Comparison of ENCODE assay signal across 25 cellular contexts in genomic region chr2:206415618-206416243, GRCh38.
"Had no signal": no experiment of that assay in that cellular context is flagged by ENCODE, and none has a peak within 500 bp of the region (broad histone marks: within the 10 kb centered on the region; RNA-seq: fewer than 3 reads in every experiment).

No MANE protein-coding gene starts in this region.

- H3K9ac ChIP-seq: neural progenitor cell had no signal

- H3K9me3 ChIP-seq: body of pancreas, lower lobe of right lung, suprapubic skin, upper lobe of right lung had no signal

- H3K4me3 ChIP-seq: body of pancreas, left lung, lower lobe of right lung, neural progenitor cell, right atrium auricular region, suprapubic skin, tibial artery, upper lobe of right lung had no signal

- H3K36me3 ChIP-seq: left lung, lower lobe of right lung, neural progenitor cell, right atrium auricular region, suprapubic skin, tibial artery, upper lobe of right lung had no signal

- H3K4me1 ChIP-seq: body of pancreas, left lung, lower lobe of right lung, neural progenitor cell, right atrium auricular region, suprapubic skin, tibial artery, upper lobe of right lung had no signal

- DNase-seq: activated CD4-positive, alpha-beta T cell treated with anti-CD3 and anti-CD28 coated beads for 4 hours; activated CD4-positive, alpha-beta T cell treated with anti-CD3 and anti-CD28 coated beads, Interleukin-2, amount 50 U/mL, for 4 hours; activated CD4-positive, CD25-positive, alpha-beta regulatory T cell; activated naive CD4-positive, alpha-beta T cell treated with Interleukin-2 at 50 U/mL for 16 hours; activated T-cell treated with anti-CD3 and anti-CD28 coated beads for 4 hours; activated T-cell treated with anti-CD3 and anti-CD28 coated beads, Interleukin-2, amount 50 U/mL, for 72 hours; anterior cingulate cortex; body of pancreas; effector CD8-positive, alpha-beta T cell; kidney glomerular epithelial cell; lower lobe of right lung; mesendoderm; natural killer cell; stimulated activated CD4-positive, alpha-beta T cell treated with anti-CD3 and anti-CD28 coated beads, Interleukin-15, amount 100 ng/mL, for 24 hours; stimulated activated naive CD4-positive, alpha-beta T cell; tibial artery; upper lobe of right lung had no signal

- H2AFZ ChIP-seq: neural progenitor cell had no signal

- H3K27ac ChIP-seq: body of pancreas, epithelial cell of prostate, left lung, lower lobe of right lung, neural progenitor cell, right atrium auricular region, suprapubic skin, tibial artery, upper lobe of right lung had no signal

- H3K4me2 ChIP-seq: neural progenitor cell had no signal

- H3K27me3 ChIP-seq: body of pancreas, left lung, neural progenitor cell, right atrium auricular region, suprapubic skin, tibial artery, upper lobe of right lung had no signal

- ATAC-seq: activated T-cell treated with anti-CD3 and anti-CD28 coated beads, Interleukin-2, amount 50 U/mL, for 72 hours; body of pancreas; left lung; lower lobe of right lung; natural killer cell; upper lobe of right lung had no signal

- FAIRE-seq: colon, endometrium, frontal cortex had no signal
